ENCODE assay signal across 12 cellular contexts in the genomic region with DNA sequence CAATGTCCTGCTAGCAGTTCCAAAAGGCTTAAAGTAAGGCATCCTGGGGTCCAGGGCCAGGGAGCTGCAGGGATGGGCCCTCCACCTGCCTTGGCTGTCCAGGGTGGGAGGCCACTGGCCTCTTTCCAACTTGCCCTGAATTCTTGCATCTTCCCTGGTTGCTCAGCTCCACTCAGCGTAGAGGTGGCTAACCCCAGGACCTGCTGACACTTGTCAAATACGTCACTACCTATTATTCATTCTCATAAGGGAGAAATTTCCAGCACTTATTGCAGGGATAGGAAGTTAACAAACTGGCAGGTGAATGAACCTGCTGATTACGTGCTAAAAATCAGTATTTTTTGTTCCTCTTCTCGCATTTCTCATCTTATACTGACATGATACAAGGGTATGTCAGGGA.
"Had no signal": no experiment of that assay in that cellular context is flagged by ENCODE, and none has a peak within 500 bp of the region (broad histone marks: within the 10 kb centered on the region; RNA-seq: fewer than 3 reads in every experiment).

No MANE protein-coding gene starts in this region.

- H3K36me3 ChIP-seq: pancreas, sigmoid colon, spleen had no signal

- H3K9me3 ChIP-seq: pancreas, sigmoid colon, spleen had no signal

- H3K27ac ChIP-seq: pancreas, sigmoid colon, spleen had no signal

- ATAC-seq: activated CD4-positive, CD25-positive, alpha-beta regulatory T cell treated with anti-CD3 and anti-CD28 coated beads, Interleukin-2, amount 50 U/mL, for 24 hours; pancreas; T-cell had no signal

- H3K4me3 ChIP-seq: pancreas, sigmoid colon, spleen had no signal

- H3K4me1 ChIP-seq: pancreas, sigmoid colon, spleen had no signal

- H3K27me3 ChIP-seq: pancreas, sigmoid colon, spleen had no signal

- DNase-seq: activated CD4-positive, alpha-beta T cell treated with anti-CD3 and anti-CD28 coated beads, Interleukin-2, amount 50 U/mL, for 1 hour; activated naive CD4-positive, alpha-beta T cell treated with Interleukin-2 at 50 U/mL for 16 hours; anterior cingulate cortex; dermis blood vessel endothelial cell; foreskin melanocyte; head of caudate nucleus; pancreas; sigmoid colon; spleen; T-cell; T1000 had no signal
